ENCODE assay signal across 20 cellular contexts in the genomic region with DNA sequence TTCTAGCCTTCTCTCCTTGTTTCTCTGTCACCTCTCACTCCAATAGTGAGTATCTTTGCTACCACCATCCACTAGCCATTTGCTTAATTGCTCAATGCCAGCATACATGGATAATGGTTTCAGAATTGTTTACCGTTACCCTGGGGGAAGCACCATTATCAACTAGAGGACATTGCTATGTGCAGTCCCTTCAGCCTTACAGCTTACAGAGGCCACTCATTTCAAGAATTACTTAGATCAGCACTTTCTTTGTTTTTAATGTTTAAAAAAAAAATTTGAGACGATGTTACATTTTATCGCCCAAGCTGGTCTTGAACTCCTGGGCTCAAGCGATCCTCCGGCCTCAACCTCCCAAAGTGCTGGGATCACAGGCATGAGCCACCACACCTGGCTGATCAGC. TPM values are rescaled to one million over a fixed set of nuclear protein-coding genes. Genes with fewer than 3 reads are reported as not detected.
A peak's percentile ranks its signal among the peaks of the same experiment; 100 is the strongest.
DNase-seq lines count a peak whose midpoint lies in the region; ATAC-seq, FAIRE-seq and TF ChIP-seq lines count a peak whose summit lies in the region.
"Had no signal": no experiment of that assay in that cellular context is flagged by ENCODE, and none has a peak within 500 bp of the region (broad histone marks: within the 10 kb centered on the region; RNA-seq: fewer than 3 reads in every experiment).

No MANE protein-coding gene starts in this region.

- in situ Hi-C loops in HepG2 (cut with HindIII; ENCODE audit: extremely low pct_ligation_motif_present, low pct_unique_long_range_greater_than_20kb), result no loop called here

- CTCF ChIA-PET in HepG2 (lab: Yijun Ruan, JAX; ENCODE audit: low intra/inter-chr PET ratio, low total read pairs), result no interaction called here
- CTCF ChIA-PET in T-cell (lab: Charles Lee), result interaction anchor here in 1 of 2 donors (1.3 kb wide), 1 partner anchor 31 kb away, joined by 3 read pairs; no protein-coding TSS in a partner anchor

- TF ChIP-seq RAD21 in HepG2 (CRISPR knock-in tag; IDR thresholded peaks at IDR 0.05), result no peak

- WGBS in HepG2 (ENCODE audit: low lambda C conversion rate), result 97% methylated on average over 5 of the region's 5 CpGs
- WGBS in right lobe of liver (ENCODE audit: insufficient coverage, low coverage, low lambda C conversion rate, missing lambda C conversion rate), result 71% methylated on average over 3 of the region's 5 CpGs

- no peaks in the 10 kb centered on the region for H4K20me1 ChIP-seq in HepG2 (ENCODE audit: insufficient read depth, low read length)

- ATAC-seq in HepG2 (no peak), right lobe of liver (no peak), T-cell (replicated peaks in 1 of 4) (no peak), GM19467 (IDR thresholded peaks at IDR 0.05; ENCODE audit: unreplicated experiment) (no peak)
- ATAC-seq in central memory CD8-positive, alpha-beta T cell (replicated peaks; ENCODE audit: extremely low read depth, poor library complexity, severe bottlenecking), result no peak
- ATAC-seq in stimulated activated naive CD8-positive, alpha-beta T cell treated with anti-CD3 and anti-CD28 coated beads, Interleukin-15, amount 100 ng/mL, for 72 hours, result peak; percentile 29
- ATAC-seq: pancreas, Right ventricle myocardium inferior, WTC11 had no signal

- TF ChIP-seq POLR2A in HepG2 (IDR thresholded peaks at IDR 0.05; ENCODE audit: insufficient read depth in 1 of 2, low read depth in 2 of 2, low read length in 2 of 2) (no peak), right lobe of liver (IDR thresholded peaks at IDR 0.05) (no peak)

- no peaks in the 10 kb centered on the region for H3K79me2 ChIP-seq in HepG2 (ENCODE audit: insufficient read depth, low read length)

- H3K27ac Mint-ChIP-seq in T-cell, result peak overlapping the region; percentile 99 to 100
- peak overlapping the region; percentile 91 for H3K27ac Mint-ChIP-seq in central memory CD8-positive, alpha-beta T cell (ENCODE audit: low read depth)
- H3K27ac Mint-ChIP-seq in stimulated activated naive CD8-positive, alpha-beta T cell treated with anti-CD3 and anti-CD28 coated beads, Interleukin-15, amount 100 ng/mL, for 72 hours, result peak overlapping the region in 1 of 2 donors; percentile 58
- H3K27ac Mint-ChIP-seq: WTC11 had no signal

- H3K36me3 ChIP-seq in HepG2 (replicated peaks in 1 of 2; ENCODE audit: control insufficient read depth in 1 of 2, insufficient read depth in 2 of 2, low read length in 2 of 2) (peaks cover 18 to 74% of the 10 kb centered on the region in 2 experiments), right lobe of liver (peaks cover 0 to 25% (median 2%) of the 10 kb centered on the region in 4 donors)
- H3K36me3 ChIP-seq: uterus had no signal

- H2AFZ ChIP-seq in HepG2 (ENCODE audit: low read length), result no peak overlapping the region

- H3K9me3 ChIP-seq in HepG2 (ENCODE audit: low read length), result no peaks in the 10 kb centered on the region
- H3K9me3 ChIP-seq in right lobe of liver, result no peaks in the 10 kb centered on the region
- H3K9me3 ChIP-seq: left ventricle myocardium inferior, pancreas, sigmoid colon, uterus had no signal

- H3K4me3 Mint-ChIP-seq in T-cell, result peak overlapping the region in 1 of 3 donors; percentile 74
- H3K4me3 Mint-ChIP-seq in central memory CD8-positive, alpha-beta T cell, result no peak overlapping the region
- no peak overlapping the region for H3K4me3 Mint-ChIP-seq in stimulated activated naive CD8-positive, alpha-beta T cell treated with anti-CD3 and anti-CD28 coated beads, Interleukin-15, amount 100 ng/mL, for 72 hours
- H3K4me3 Mint-ChIP-seq: WTC11 had no signal

- TF ChIP-seq EP300 in HepG2 (IDR thresholded peaks at IDR 0.05; ENCODE audit: low read depth in 2 of 2, low read length in 2 of 2) (no peak), HepG2 (CRISPR knock-in tag; IDR thresholded peaks at IDR 0.05; ENCODE audit: borderline replicate concordance) (no peak)

- POLR2A ChIA-PET in HepG2 (lab: Yijun Ruan, JAX), result no interaction called here
- POLR2A ChIA-PET in T-cell (lab: Charles Lee), result no interaction called here

- FAIRE-seq in HepG2 (lab: Jason Lieb, UNC) (no peak), RCC 7860 (lab: Jason Lieb, UNC) (no peak)
- FAIRE-seq: pancreas had no signal

- no peak overlapping the region for H3K27ac ChIP-seq in HepG2 (ENCODE audit: extremely low read length, insufficient read depth, low read length)
- H3K27ac ChIP-seq in right lobe of liver, result no peak overlapping the region
- H3K27ac ChIP-seq: left ventricle myocardium inferior, pancreas, sigmoid colon, uterus had no signal

- H3K9me3 Mint-ChIP-seq in T-cell, result no peaks in the 10 kb centered on the region
- no peaks in the 10 kb centered on the region for H3K9me3 Mint-ChIP-seq in central memory CD8-positive, alpha-beta T cell
- H3K9me3 Mint-ChIP-seq in stimulated activated naive CD8-positive, alpha-beta T cell treated with anti-CD3 and anti-CD28 coated beads, Interleukin-15, amount 100 ng/mL, for 72 hours, result no peaks in the 10 kb centered on the region
- H3K9me3 Mint-ChIP-seq: WTC11 had no signal

- no peak for TF ChIP-seq CTCF in HepG2 (CRISPR knock-in tag; IDR thresholded peaks at IDR 0.05)
- TF ChIP-seq CTCF in right lobe of liver (IDR thresholded peaks at IDR 0.05), result no peak

- H3K27me3 ChIP-seq in HepG2 (ENCODE audit: control insufficient read depth in 1 of 2, insufficient read depth in 2 of 2, low read length in 2 of 2), result no peaks in the 10 kb centered on the region
- no peaks in the 10 kb centered on the region for H3K27me3 ChIP-seq in right lobe of liver
- H3K27me3 ChIP-seq: pancreas, sigmoid colon, uterus had no signal

- no peaks in the 10 kb centered on the region for H3K4me1 ChIP-seq in HepG2 (ENCODE audit: insufficient read depth, low read length)
- H3K4me1 ChIP-seq in right lobe of liver, result no peaks in the 10 kb centered on the region
- H3K4me1 ChIP-seq: left ventricle myocardium inferior, pancreas, sigmoid colon, uterus had no signal

- H3K4me2 ChIP-seq in HepG2 (ENCODE audit: low read depth, low read length), result no peak overlapping the region

- H3K27me3 Mint-ChIP-seq in T-cell, result no peaks in the 10 kb centered on the region
- no peaks in the 10 kb centered on the region for H3K27me3 Mint-ChIP-seq in central memory CD8-positive, alpha-beta T cell
- no peaks in the 10 kb centered on the region for H3K27me3 Mint-ChIP-seq in stimulated activated naive CD8-positive, alpha-beta T cell treated with anti-CD3 and anti-CD28 coated beads, Interleukin-15, amount 100 ng/mL, for 72 hours

- no TSS peak for BruUV-seq in HepG2 (replicated peaks; lab: Mats Ljungman, UMichigan)

- H3K36me3 Mint-ChIP-seq in T-cell, result peaks cover 22% of the 10 kb centered on the region
- H3K36me3 Mint-ChIP-seq in central memory CD8-positive, alpha-beta T cell (ENCODE audit: insufficient read depth), result peaks cover 21% of the 10 kb centered on the region

- intact Hi-C loops in HepG2 (cut with micrococcal nuclease; ENCODE audit: unreplicated experiment), result no loop called here
- intact Hi-C loops in right lobe of liver (cut with DNase I), result no loop called here

- no peak overlapping the region for H3K9ac ChIP-seq in HepG2 (ENCODE audit: insufficient read depth, low read depth, low read length)

- H3K4me3 ChIP-seq in HepG2 (replicated peaks in 1 of 3; ENCODE audit: insufficient read depth in 1 of 3, low read depth in 2 of 3, low read length in 3 of 3) (no peak overlapping the region), right lobe of liver (no peak overlapping the region)
- H3K4me3 ChIP-seq: left ventricle myocardium inferior, pancreas, sigmoid colon, uterus had no signal

- peaks cover 65 to 79% (median 69%) of the 10 kb centered on the region in 3 donors for H3K4me1 Mint-ChIP-seq in T-cell
- peaks cover 51% of the 10 kb centered on the region for H3K4me1 Mint-ChIP-seq in central memory CD8-positive, alpha-beta T cell
- H3K4me1 Mint-ChIP-seq in stimulated activated naive CD8-positive, alpha-beta T cell treated with anti-CD3 and anti-CD28 coated beads, Interleukin-15, amount 100 ng/mL, for 72 hours, result peaks cover 68% of the 10 kb centered on the region
- H3K4me1 Mint-ChIP-seq: WTC11 had no signal

- no peak for DNase-seq in HepG2 (ENCODE audit: low spot score)
- DNase-seq in right lobe of liver, result no peak
- no peak for DNase-seq in T-cell
- DNase-seq in central memory CD8-positive, alpha-beta T cell (ENCODE audit: low spot score in 2 of 2), result no peak
- no peak for DNase-seq in stimulated activated naive CD8-positive, alpha-beta T cell treated with anti-CD3 and anti-CD28 coated beads, Interleukin-15, amount 100 ng/mL, for 72 hours
- DNase-seq in RCC 7860 (ENCODE audit: low spot score), result no peak
- DNase-seq in cortex of kidney (lab: John Stamatoyannopoulos, UW), result no peak
- DNase-seq: activated CD8-positive, alpha-beta memory T cell treated with anti-CD3 and anti-CD28 coated beads, Interleukin-2, amount 50 U/mL, for 48 hours; central memory CD4-positive, alpha-beta T cell; EL; H7; left ventricle myocardium inferior; NCI-H187; NCI-H226; pancreas; sigmoid colon; uterus had no signal

RNA-seq across cellular contexts. Expression of gene ORAI2, which starts 14.8 kb away (rescaled TPM):
- total RNA-seq in HepG2 (2016; rRNA removed; fragmentation: Illumina TruSeq; extraction: Trizol) (6.0 and 6.1 TPM in 2 replicates), right lobe of liver (1 to 10 TPM; 1.2 to 4.2 (median 2.6) TPM), T-cell (10 to 100 TPM; 23.0 to 47.5 (median 37.8) TPM)
- total RNA-seq in HepG2 (2016; cell fraction: cytosol; rRNA removed; fragmentation: Illumina TruSeq; extraction: Trizol; ENCODE audit: low read depth), result 2.1 and 3.0 TPM in 2 replicates
- 3.2 and 5.4 TPM in 2 replicates for total RNA-seq in HepG2 (2016; cell fraction: insoluble cytoplasmic fraction; rRNA removed; fragmentation: Illumina TruSeq; extraction: Trizol)
- total RNA-seq in HepG2 (2016; cell fraction: membrane; rRNA removed; fragmentation: Illumina TruSeq; extraction: Trizol), result 6.5 and 8.2 TPM in 2 replicates
- total RNA-seq in HepG2 (2016; cell fraction: nucleus; rRNA removed; fragmentation: Illumina TruSeq; extraction: Trizol), result 2.8 and 3.3 TPM in 2 replicates
- 3.0 and 5.6 TPM in 2 replicates for polyA plus RNA-seq in HepG2 (2011; rRNA removed)
- 4.7 and 7.5 TPM in 2 replicates for polyA plus RNA-seq in HepG2 (2011; cell fraction: cytosol; rRNA removed)
- polyA plus RNA-seq in HepG2 (2011; cell fraction: nucleus; rRNA removed), result 4.1 and 5.2 TPM in 2 replicates
- 2.1 and 3.0 TPM in 2 replicates for polyA plus RNA-seq in HepG2 (2012)
- 3.6 and 4.2 TPM in 2 replicates for polyA plus RNA-seq in HepG2 (2016; cell fraction: cytosol; fragmentation: Illumina TruSeq; extraction: Trizol; ENCODE audit: low read depth)
- polyA plus RNA-seq in HepG2 (2016; cell fraction: insoluble cytoplasmic fraction; fragmentation: Illumina TruSeq; extraction: Trizol; ENCODE audit: low read depth), result 4.2 and 4.4 TPM in 2 replicates
- 7.2 and 7.3 TPM in 2 replicates for polyA plus RNA-seq in HepG2 (2016; cell fraction: membrane; fragmentation: Illumina TruSeq; extraction: Trizol; ENCODE audit: low read depth)
- polyA plus RNA-seq in HepG2 (2016; cell fraction: nucleus; fragmentation: Illumina TruSeq; extraction: Trizol; ENCODE audit: insufficient read depth, low read depth), result 3.2 and 3.6 TPM in 2 replicates
- 17.1 and 29.8 TPM in 2 replicates for polyA minus RNA-seq in HepG2 (2011; rRNA and poly(A)+ RNA removed; ENCODE audit: low replicate concordance)
- polyA minus RNA-seq in HepG2 (2011; cell fraction: cytosol; rRNA and poly(A)+ RNA removed), result 3.8 and 4.9 TPM in 2 replicates
- 1.7 and 3.0 TPM in 2 replicates for polyA minus RNA-seq in HepG2 (2011; cell fraction: nucleus; rRNA and poly(A)+ RNA removed)

RNA-seq across cellular contexts. Expression of gene PRKRIP1, which starts 22.4 kb away (rescaled TPM):
- total RNA-seq in HepG2 (2016; rRNA removed; fragmentation: Illumina TruSeq; extraction: Trizol) (13.2 and 16.8 TPM in 2 replicates), right lobe of liver (1 to 10 TPM; 6.1 to 9.8 (median 8.9) TPM), T-cell (10 to 100 TPM; 37.1 to 56.2 (median 48.3) TPM)
- 6.5 and 6.6 TPM in 2 replicates for total RNA-seq in HepG2 (2016; cell fraction: cytosol; rRNA removed; fragmentation: Illumina TruSeq; extraction: Trizol; ENCODE audit: low read depth)
- 12.1 and 15.9 TPM in 2 replicates for total RNA-seq in HepG2 (2016; cell fraction: insoluble cytoplasmic fraction; rRNA removed; fragmentation: Illumina TruSeq; extraction: Trizol)
- total RNA-seq in HepG2 (2016; cell fraction: membrane; rRNA removed; fragmentation: Illumina TruSeq; extraction: Trizol), result 7.9 and 8.7 TPM in 2 replicates
- total RNA-seq in HepG2 (2016; cell fraction: nucleus; rRNA removed; fragmentation: Illumina TruSeq; extraction: Trizol), result 11.8 and 15.0 TPM in 2 replicates
- polyA plus RNA-seq in HepG2 (2011; rRNA removed), result 13.2 and 16.4 TPM in 2 replicates
- 10.2 and 11.6 TPM in 2 replicates for polyA plus RNA-seq in HepG2 (2011; cell fraction: cytosol; rRNA removed)
- 65.4 and 70.0 TPM in 2 replicates for polyA plus RNA-seq in HepG2 (2011; cell fraction: nucleus; rRNA removed)
- polyA plus RNA-seq in HepG2 (2012), result 14.2 and 15.7 TPM in 2 replicates
- 4.3 and 5.8 TPM in 2 replicates for polyA plus RNA-seq in HepG2 (2016; cell fraction: cytosol; fragmentation: Illumina TruSeq; extraction: Trizol; ENCODE audit: low read depth)
- polyA plus RNA-seq in HepG2 (2016; cell fraction: insoluble cytoplasmic fraction; fragmentation: Illumina TruSeq; extraction: Trizol; ENCODE audit: low read depth), result 15.0 TPM in 2 replicates
- 6.4 and 7.8 TPM in 2 replicates for polyA plus RNA-seq in HepG2 (2016; cell fraction: membrane; fragmentation: Illumina TruSeq; extraction: Trizol; ENCODE audit: low read depth)
- 40.8 and 41.7 TPM in 2 replicates for polyA plus RNA-seq in HepG2 (2016; cell fraction: nucleus; fragmentation: Illumina TruSeq; extraction: Trizol; ENCODE audit: insufficient read depth, low read depth)
- polyA minus RNA-seq in HepG2 (2011; rRNA and poly(A)+ RNA removed; ENCODE audit: low replicate concordance), result 6.2 and 6.6 TPM in 2 replicates
- 3.4 and 4.0 TPM in 2 replicates for polyA minus RNA-seq in HepG2 (2011; cell fraction: cytosol; rRNA and poly(A)+ RNA removed)
- polyA minus RNA-seq in HepG2 (2011; cell fraction: nucleus; rRNA and poly(A)+ RNA removed), result 14.5 and 17.1 TPM in 2 replicates

RNA-seq across cellular contexts. Expression of gene ALKBH4, which starts 46.1 kb away (rescaled TPM):
- total RNA-seq in HepG2 (2016; rRNA removed; fragmentation: Illumina TruSeq; extraction: Trizol), result 8.7 and 8.8 TPM in 2 replicates
- total RNA-seq in HepG2 (2016; cell fraction: cytosol; rRNA removed; fragmentation: Illumina TruSeq; extraction: Trizol; ENCODE audit: low read depth), result 2.1 and 2.5 TPM in 2 replicates
- total RNA-seq in HepG2 (2016; cell fraction: insoluble cytoplasmic fraction; rRNA removed; fragmentation: Illumina TruSeq; extraction: Trizol), result 6.9 and 9.3 TPM in 2 replicates
- 6.9 and 7.4 TPM in 2 replicates for total RNA-seq in HepG2 (2016; cell fraction: membrane; rRNA removed; fragmentation: Illumina TruSeq; extraction: Trizol)
- 3.8 and 3.9 TPM in 2 replicates for total RNA-seq in HepG2 (2016; cell fraction: nucleus; rRNA removed; fragmentation: Illumina TruSeq; extraction: Trizol)
- polyA plus RNA-seq in HepG2 (2011; rRNA removed), result 2.6 and 3.4 TPM in 2 replicates
- 3.1 and 5.0 TPM in 2 replicates for polyA plus RNA-seq in HepG2 (2011; cell fraction: cytosol; rRNA removed)
- polyA plus RNA-seq in HepG2 (2011; cell fraction: nucleus; rRNA removed), result 3.8 and 3.9 TPM in 2 replicates
- polyA plus RNA-seq in HepG2 (2012), result 3.5 and 3.6 TPM in 2 replicates
- 2.2 and 2.6 TPM in 2 replicates for polyA plus RNA-seq in HepG2 (2016; cell fraction: cytosol; fragmentation: Illumina TruSeq; extraction: Trizol; ENCODE audit: low read depth)
- 7.8 and 9.2 TPM in 2 replicates for polyA plus RNA-seq in HepG2 (2016; cell fraction: insoluble cytoplasmic fraction; fragmentation: Illumina TruSeq; extraction: Trizol; ENCODE audit: low read depth)
- polyA plus RNA-seq in HepG2 (2016; cell fraction: membrane; fragmentation: Illumina TruSeq; extraction: Trizol; ENCODE audit: low read depth), result 4.0 and 4.1 TPM in 2 replicates
- polyA plus RNA-seq in HepG2 (2016; cell fraction: nucleus; fragmentation: Illumina TruSeq; extraction: Trizol; ENCODE audit: insufficient read depth, low read depth), result 6.3 and 7.8 TPM in 2 replicates
- polyA minus RNA-seq in HepG2 (2011; rRNA and poly(A)+ RNA removed; ENCODE audit: low replicate concordance), result 3.9 and 4.8 TPM in 2 replicates
- polyA minus RNA-seq in HepG2 (2011; cell fraction: cytosol; rRNA and poly(A)+ RNA removed), result 1.2 and 2.4 TPM in 2 replicates
- 3.6 and 5.1 TPM in 2 replicates for polyA minus RNA-seq in HepG2 (2011; cell fraction: nucleus; rRNA and poly(A)+ RNA removed)
- 10 to 100 TPM in 1 of 6 experiments, 1 to 10 TPM in 5; 3.7 to 11.7 (median 5.6) TPM for total RNA-seq in right lobe of liver
- 10 to 100 TPM in 3 of 5 donors, 1 to 10 TPM in 2; 5.6 to 13.5 (median 12.2) TPM for total RNA-seq in T-cell

RNA-seq across cellular contexts. Expression of gene LRWD1, which starts 46.2 kb away (rescaled TPM):
- total RNA-seq in HepG2 (2016; rRNA removed; fragmentation: Illumina TruSeq; extraction: Trizol) (14.5 and 16.3 TPM in 2 replicates), right lobe of liver (10 to 100 TPM in 4 of 6 experiments, 1 to 10 TPM in 2; 8.3 to 15.5 (median 12.9) TPM), T-cell (10 to 100 TPM; 14.0 to 29.0 (median 23.9) TPM)
- total RNA-seq in HepG2 (2016; cell fraction: cytosol; rRNA removed; fragmentation: Illumina TruSeq; extraction: Trizol; ENCODE audit: low read depth), result 6.5 and 7.5 TPM in 2 replicates
- total RNA-seq in HepG2 (2016; cell fraction: insoluble cytoplasmic fraction; rRNA removed; fragmentation: Illumina TruSeq; extraction: Trizol), result 14.1 and 16.9 TPM in 2 replicates
- total RNA-seq in HepG2 (2016; cell fraction: membrane; rRNA removed; fragmentation: Illumina TruSeq; extraction: Trizol), result 9.7 and 10.1 TPM in 2 replicates
- 10.3 and 12.9 TPM in 2 replicates for total RNA-seq in HepG2 (2016; cell fraction: nucleus; rRNA removed; fragmentation: Illumina TruSeq; extraction: Trizol)
- polyA plus RNA-seq in HepG2 (2011; rRNA removed), result 8.5 and 12.7 TPM in 2 replicates
- 7.5 and 11.4 TPM in 2 replicates for polyA plus RNA-seq in HepG2 (2011; cell fraction: cytosol; rRNA removed)
- 30.8 and 31.0 TPM in 2 replicates for polyA plus RNA-seq in HepG2 (2011; cell fraction: nucleus; rRNA removed)
- 4.2 and 6.2 TPM in 2 replicates for polyA plus RNA-seq in HepG2 (2012)
- polyA plus RNA-seq in HepG2 (2016; cell fraction: cytosol; fragmentation: Illumina TruSeq; extraction: Trizol; ENCODE audit: low read depth), result 4.2 and 4.7 TPM in 2 replicates
- polyA plus RNA-seq in HepG2 (2016; cell fraction: insoluble cytoplasmic fraction; fragmentation: Illumina TruSeq; extraction: Trizol; ENCODE audit: low read depth), result 13.6 and 16.5 TPM in 2 replicates
- 5.9 TPM in 2 replicates for polyA plus RNA-seq in HepG2 (2016; cell fraction: membrane; fragmentation: Illumina TruSeq; extraction: Trizol; ENCODE audit: low read depth)
- 19.3 and 20.0 TPM in 2 replicates for polyA plus RNA-seq in HepG2 (2016; cell fraction: nucleus; fragmentation: Illumina TruSeq; extraction: Trizol; ENCODE audit: insufficient read depth, low read depth)
- polyA minus RNA-seq in HepG2 (2011; rRNA and poly(A)+ RNA removed; ENCODE audit: low replicate concordance), result 17.3 and 19.5 TPM in 2 replicates
- polyA minus RNA-seq in HepG2 (2011; cell fraction: cytosol; rRNA and poly(A)+ RNA removed), result 6.9 and 9.8 TPM in 2 replicates
- polyA minus RNA-seq in HepG2 (2011; cell fraction: nucleus; rRNA and poly(A)+ RNA removed), result 4.5 and 6.4 TPM in 2 replicates
